In the genomic region with DNA sequence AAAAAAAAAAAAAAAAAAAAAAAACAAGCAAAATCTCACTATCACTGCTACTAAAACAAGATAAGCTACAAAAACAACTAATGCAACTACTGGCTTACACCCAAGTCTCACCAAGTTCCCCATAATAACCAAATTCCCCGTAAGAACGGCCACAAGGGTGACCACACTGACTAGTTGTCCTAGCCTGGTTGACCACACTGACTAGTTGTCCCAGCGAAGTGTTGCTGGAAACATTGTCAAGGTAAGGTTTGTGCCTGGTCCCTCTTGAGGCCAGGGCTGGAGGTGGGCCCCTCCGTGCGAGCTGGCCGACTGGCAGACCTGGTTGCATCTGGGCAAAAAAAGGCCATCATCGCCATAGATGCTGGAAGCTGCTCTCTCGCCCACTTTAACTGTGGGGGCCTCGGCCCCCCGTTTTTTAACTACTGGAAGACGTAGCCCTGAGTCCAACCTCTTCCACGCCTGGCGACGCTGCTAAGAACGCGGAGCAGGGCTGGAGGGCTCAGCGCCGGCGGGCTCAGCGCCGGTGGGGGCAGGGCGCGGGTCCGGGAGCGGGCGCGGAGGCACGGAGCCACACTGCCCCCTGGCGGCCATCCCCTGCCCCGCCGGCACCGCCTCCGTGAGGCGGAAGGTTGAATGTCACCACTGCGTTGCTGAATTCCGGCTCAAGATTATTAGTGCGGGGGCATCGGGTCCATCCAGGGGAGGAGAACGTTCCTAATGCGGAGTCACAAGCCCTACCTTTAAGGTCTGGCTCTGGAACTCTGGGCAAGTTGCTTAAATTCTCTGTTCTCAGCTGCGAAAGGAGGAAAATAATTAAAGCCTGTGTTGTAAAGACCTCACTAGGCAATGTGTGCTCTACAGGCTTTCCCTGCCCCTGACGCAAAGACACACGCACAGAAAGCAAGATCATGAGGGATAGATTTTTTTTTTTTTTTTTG, we compare ENCODE assay signal across 8 cellular contexts.
DNase-seq lines count a peak whose midpoint lies in the region; ATAC-seq, FAIRE-seq and TF ChIP-seq lines count a peak whose summit lies in the region.

No MANE protein-coding gene starts in this region.

- 8 to 12% methylated on average over 10 to 11 of the region's 43 CpGs for WGBS in esophagus squamous epithelium, 2 donors

- H3K9me3 Mint-ChIP-seq in activated T-cell treated with anti-CD3 and anti-CD28 coated beads, Interleukin-2, amount 50 U/mL, for 72 hours, result no peaks in the 10 kb centered on the region

- peak; percentile 89 for ATAC-seq in activated T-cell treated with anti-CD3 and anti-CD28 coated beads, Interleukin-2, amount 50 U/mL, for 72 hours (replicated peaks in 1 of 2)

- H3K36me3 Mint-ChIP-seq in activated T-cell treated with anti-CD3 and anti-CD28 coated beads, Interleukin-2, amount 50 U/mL, for 72 hours (ENCODE audit: insufficient read depth in 2 of 2), result no peaks in the 10 kb centered on the region

- no peaks in the 10 kb centered on the region for H3F3A ChIP-seq in PC-9 (ENCODE audit: insufficient read depth, low read depth)

- peak overlapping the region; percentile 55 to 69 for H3K4me3 Mint-ChIP-seq in activated T-cell treated with anti-CD3 and anti-CD28 coated beads, Interleukin-2, amount 50 U/mL, for 72 hours

- H3K27me3 Mint-ChIP-seq in activated T-cell treated with anti-CD3 and anti-CD28 coated beads, Interleukin-2, amount 50 U/mL, for 72 hours (ENCODE audit: low read depth), result peaks cover 68% of the 10 kb centered on the region

- TF ChIP-seq CTCF in PC-9 (conservative IDR thresholded peaks at IDR 0.05) (peak; percentile 85), esophagus squamous epithelium (IDR thresholded peaks at IDR 0.05) (peak; percentile 95 to 99 (median 98))

- intact Hi-C loops in PC-9 (cut with micrococcal nuclease; ENCODE audit: unreplicated experiment), result loop anchor here (1.0 to 10.0 kb wide), 8 partner anchors 449 to 1666 kb away; no protein-coding TSS in a partner anchor
- intact Hi-C loops in esophagus squamous epithelium (cut with DNase I), result loop anchor here (10.0 kb wide), 1 partner anchor 493 kb away; no protein-coding TSS in a partner anchor

- H3K9me2 ChIP-seq in PC-9 (ENCODE audit: insufficient read depth), result no peaks in the 10 kb centered on the region

- H3K27me3 ChIP-seq in PC-9 (ENCODE audit: insufficient read depth, low read depth) (peaks cover 24% of the 10 kb centered on the region), esophagus squamous epithelium (peaks cover 0 to 68% (median 0%) of the 10 kb centered on the region in 4 donors)

- no peak for TF ChIP-seq POLR2A in esophagus squamous epithelium (IDR thresholded peaks at IDR 0.05)

- peak overlapping the region; percentile 61 for H3K4me2 ChIP-seq in PC-9

- H3K4me3 ChIP-seq in PC-9 (no peak overlapping the region), esophagus squamous epithelium (peak overlapping the region; percentile 2 to 58 (median 34))

- H2AFZ ChIP-seq in PC-9, result 0 out of 2 replicates have a peak overlapping the region, but pooled peaks have one; percentile 66

- CTCF ChIA-PET in PC-9 (lab: Charles Lee), result interaction anchor here (0.6 to 0.7 kb wide), 3 partner anchors 293 to 1158 kb away, joined by 3 to 4 read pairs (median 3); no protein-coding TSS in a partner anchor

- H3K4me1 Mint-ChIP-seq in activated T-cell treated with anti-CD3 and anti-CD28 coated beads, Interleukin-2, amount 50 U/mL, for 72 hours (ENCODE audit: low read depth), result peaks cover 15% of the 10 kb centered on the region

- no peaks in the 10 kb centered on the region for H4K20me1 ChIP-seq in PC-9 (ENCODE audit: insufficient read depth)

- H3K27ac ChIP-seq in PC-9, result no peak overlapping the region
- peak overlapping the region in 3 of 4 donors; percentile 34 to 75 (median 72) for H3K27ac ChIP-seq in esophagus squamous epithelium

- DNase-seq in AML-193 (lab: John Stamatoyannopoulos, UW) (peak; percentile 45 to 53), GM19239 (ENCODE audit: insufficient read length, low spot score) (peak; percentile 89), HT1080 (ENCODE audit: low read depth) (peak; percentile 56), PC-9 (peak; percentile 39 to 78), esophagus squamous epithelium (lab: John Stamatoyannopoulos, UW) (no peak), myocyte (ENCODE audit: low read depth) (peak; percentile 59)
- DNase-seq in activated T-cell treated with anti-CD3 and anti-CD28 coated beads, Interleukin-2, amount 50 U/mL, for 72 hours, result peak; percentile 80 to 87
- DNase-seq in stimulated activated CD8-positive, alpha-beta memory T cell treated with anti-CD3 and anti-CD28 coated beads, Interleukin-7, amount 100 ng/mL, for 24 hours (ENCODE audit: low read depth), result peak; percentile 70

- no TSS peak for BruUV-seq in PC-9 (replicated peaks; lab: Mats Ljungman, UMichigan)

- no peaks in the 10 kb centered on the region for H3K36me3 ChIP-seq in PC-9 (ENCODE audit: low read depth)
- H3K36me3 ChIP-seq in esophagus squamous epithelium, result no peaks in the 10 kb centered on the region

- no peak overlapping the region for H3K27ac Mint-ChIP-seq in activated T-cell treated with anti-CD3 and anti-CD28 coated beads, Interleukin-2, amount 50 U/mL, for 72 hours

- POLR2A ChIA-PET in PC-9 (lab: Charles Lee; ENCODE audit: unreplicated experiment), result interaction anchor here (0.5 to 0.6 kb wide), 2 partner anchors 1087 to 1228 kb away, joined by 6 to 22 read pairs; no protein-coding TSS in a partner anchor

- H3K4me1 ChIP-seq in PC-9 (replicated peaks; ENCODE audit: insufficient read depth) (no peaks in the 10 kb centered on the region), esophagus squamous epithelium (peaks cover 10 to 30% (median 14%) of the 10 kb centered on the region in 3 donors)

- H3K79me2 ChIP-seq in PC-9 (ENCODE audit: low read depth), result no peaks in the 10 kb centered on the region

- FAIRE-seq in GM19239 (lab: Jason Lieb, UNC), result peak; percentile 85

- H3K9me3 ChIP-seq in PC-9 (ENCODE audit: insufficient read depth, low read depth) (no peaks in the 10 kb centered on the region), esophagus squamous epithelium (no peaks in the 10 kb centered on the region)
